In genomic region chr3:57952208-57952631, GRCh38 we compare ENCODE assay signal across 8 cellular contexts. TPM values are rescaled to one million over a fixed set of nuclear protein-coding genes. Genes with fewer than 3 reads are reported as not detected.
DNase-seq lines count a peak whose midpoint lies in the region; ATAC-seq and TF ChIP-seq lines count a peak whose summit lies in the region.

No MANE protein-coding gene starts in this region.

- peak; percentile 78 for ATAC-seq in Right ventricle myocardium superior (ENCODE audit: poor library complexity)
- no peak for ATAC-seq in HG02571 (IDR thresholded peaks at IDR 0.05; ENCODE audit: unreplicated experiment)
- no peak for ATAC-seq in HG02973 (IDR thresholded peaks at IDR 0.05; ENCODE audit: unreplicated experiment)

- H3K27ac ChIP-seq in SK-N-SH (ENCODE audit: low read depth in 2 of 2, low read length in 1 of 2) (peak overlapping the region; percentile 73 to 95), trophoblast cell (ENCODE audit: low read depth, low read length) (peak overlapping the region; percentile 96)

- no peak overlapping the region for H3K4me3 Mint-ChIP-seq in Caco-2 (ENCODE audit: unreplicated experiment)

- H3K9ac ChIP-seq in SK-N-SH (peak overlapping the region; percentile 60; the same call in 1 of the 2 replicates), trophoblast cell (ENCODE audit: low read length) (no peak overlapping the region)

- no peaks in the 10 kb centered on the region for H3K9me2 ChIP-seq in SK-N-SH

- H3K14ac ChIP-seq in trophoblast cell (ENCODE audit: low read length) = peak overlapping the region; percentile 81

- H3K79me2 ChIP-seq in SK-N-SH (ENCODE audit: insufficient read depth) (no peaks in the 10 kb centered on the region), trophoblast cell (ENCODE audit: control insufficient read depth, insufficient read depth, low read length, poor library complexity) (peaks cover 8% of the 10 kb centered on the region)

- peak overlapping the region; percentile 80 for H3K4ac ChIP-seq in trophoblast cell (ENCODE audit: low read depth, low read length)

- H3K4me3 ChIP-seq in Caco-2 (ENCODE audit: low read depth, low read length) = no peak overlapping the region
- H3K4me3 ChIP-seq in SK-N-SH (ENCODE audit: low read depth in 2 of 2, low read length in 1 of 2) = no peak overlapping the region
- no peak overlapping the region for H3K4me3 ChIP-seq in trophoblast cell (ENCODE audit: low read depth, low read length)

- H3K18ac ChIP-seq in trophoblast cell (ENCODE audit: low read length) = no peak overlapping the region

- no peaks in the 10 kb centered on the region for H4K20me1 ChIP-seq in SK-N-SH (ENCODE audit: insufficient read depth)

- CTCF ChIA-PET in Caco-2 (lab: Charles Lee) (interaction anchor here (1.4 kb wide), 1 partner anchor 10 kb away, joined by 4 read pairs; no protein-coding TSS in a partner anchor), SK-N-SH (lab: Yijun Ruan, JAX) (interaction anchor here (1.6 kb wide), 1 partner anchor 16 kb away, joined by 5 read pairs; no protein-coding TSS in a partner anchor)

- H3K23ac ChIP-seq in trophoblast cell (ENCODE audit: low read length) = no peak overlapping the region

- H3K79me1 ChIP-seq in trophoblast cell (ENCODE audit: low read length) = peaks cover 51% of the 10 kb centered on the region

- H4K8ac ChIP-seq in trophoblast cell (ENCODE audit: low read depth, low read length) = peak overlapping the region; percentile 69

- no peak overlapping the region for H4K12ac ChIP-seq in trophoblast cell (ENCODE audit: low read depth, low read length)

- H2BK120ac ChIP-seq in trophoblast cell (ENCODE audit: insufficient read depth, low read length, poor library complexity) = peak overlapping the region; percentile 95

- TF ChIP-seq CTCF in Caco-2 (IDR thresholded peaks at IDR 0.05; ENCODE audit: insufficient read depth in 1 of 2, low read depth in 1 of 2, low read length in 1 of 2, severe bottlenecking in 1 of 2, unreplicated experiment in 1 of 2) (no peak), SK-N-SH (IDR thresholded peaks at IDR 0.05) (no peak)

- H3K4me1 ChIP-seq in Caco-2 = peaks cover 27% of the 10 kb centered on the region
- H3K4me1 ChIP-seq in SK-N-SH (ENCODE audit: control insufficient read depth in 1 of 2, insufficient read depth in 2 of 2, low read depth in 1 of 2, low read length in 1 of 2) = peaks cover 13 to 26% of the 10 kb centered on the region in 2 experiments; a peak in 3 of 4 replicates
- peaks cover 38 to 44% of the 10 kb centered on the region in 2 experiments for H3K4me1 ChIP-seq in trophoblast cell (ENCODE audit: control insufficient read depth in 1 of 2, insufficient read depth in 2 of 2, low read length in 2 of 2)

- intact Hi-C loops in Caco-2 (cut with micrococcal nuclease; ENCODE audit: unreplicated experiment) (no loop called here), Right ventricle myocardium superior (cut with DNase I) (no loop called here)

- peak overlapping the region; percentile 84 for H2AK5ac ChIP-seq in trophoblast cell (ENCODE audit: low read length)

- H2BK5ac ChIP-seq in trophoblast cell (ENCODE audit: low read depth, low read length, poor library complexity) = peak overlapping the region; percentile 92

- no peak for TF ChIP-seq RAD21 in SK-N-SH (IDR thresholded peaks at IDR 0.05; ENCODE audit: low read length)

- POLR2A ChIA-PET in Caco-2 (lab: Charles Lee) (interaction anchor here (0.8 kb wide), 1 partner anchor 40 kb away, joined by 3 read pairs; no protein-coding TSS in a partner anchor), SK-N-SH (lab: Yijun Ruan, JAX) (no interaction called here)

- H3K27ac Mint-ChIP-seq in Caco-2 (ENCODE audit: unreplicated experiment) = peak overlapping the region; percentile 61

- H3K9me3 ChIP-seq in Caco-2 (no peaks in the 10 kb centered on the region), SK-N-SH (no peaks in the 10 kb centered on the region), trophoblast cell (ENCODE audit: insufficient read depth, low read depth, low read length) (no peaks in the 10 kb centered on the region)

- no peaks in the 10 kb centered on the region for H3K27me3 Mint-ChIP-seq in Caco-2 (ENCODE audit: insufficient read depth, unreplicated experiment)

- H2AFZ ChIP-seq in SK-N-SH (ENCODE audit: low read depth) (peak overlapping the region; percentile 63), trophoblast cell (ENCODE audit: insufficient read depth, low read length, poor library complexity) (no peak overlapping the region)

- H3K36me3 Mint-ChIP-seq in Caco-2 (ENCODE audit: insufficient read depth, unreplicated experiment) = peaks cover 24% of the 10 kb centered on the region

- no peaks in the 10 kb centered on the region for H3K9me3 Mint-ChIP-seq in Caco-2 (ENCODE audit: unreplicated experiment)

- WGBS in SK-N-SH (ENCODE audit: low lambda C conversion rate) = 59% methylated on average over 4 of the region's 4 CpGs
- WGBS in trophoblast cell (ENCODE audit: extremely low coverage, insufficient coverage, insufficient read length) = no CpG with 5 or more reads among the region's 4 CpGs

- no TSS peak for BruUV-seq in Caco-2 (replicated peaks; lab: Mats Ljungman, UMichigan)

- H3F3A ChIP-seq in SK-N-SH (replicated peaks; ENCODE audit: insufficient read depth) = peaks cover 28% of the 10 kb centered on the region

- H3K4me2 ChIP-seq in SK-N-SH = peak overlapping the region; percentile 73
- H3K4me2 ChIP-seq in trophoblast cell (ENCODE audit: low read length) = no peak overlapping the region

- peak overlapping the region; percentile 97 for H4K91ac ChIP-seq in trophoblast cell (ENCODE audit: low read depth, low read length)

- H3K4me1 Mint-ChIP-seq in Caco-2 (ENCODE audit: low read depth, unreplicated experiment) = peaks cover 29% of the 10 kb centered on the region

- H2BK12ac ChIP-seq in trophoblast cell (ENCODE audit: low read length) = peak overlapping the region; percentile 96

- H3K27me3 ChIP-seq in Caco-2 (replicated peaks; ENCODE audit: control insufficient read depth, insufficient read depth, low read length) (no peaks in the 10 kb centered on the region), SK-N-SH (ENCODE audit: insufficient read depth) (no peaks in the 10 kb centered on the region), trophoblast cell (ENCODE audit: insufficient read depth, low read length) (no peaks in the 10 kb centered on the region)

- no peak for TF ChIP-seq EP300 in SK-N-SH (IDR thresholded peaks at IDR 0.05; ENCODE audit: borderline replicate concordance in 1 of 2, low read depth in 1 of 2, low read length in 1 of 2)

- H3K36me3 ChIP-seq in Caco-2 (ENCODE audit: control insufficient read depth, insufficient read depth, low read length) (no peaks in the 10 kb centered on the region), SK-N-SH (replicated peaks in 1 of 2; ENCODE audit: control insufficient read depth in 1 of 2, insufficient read depth in 2 of 2, low read length in 1 of 2) (no peaks in the 10 kb centered on the region), trophoblast cell (ENCODE audit: control insufficient read depth in 1 of 2, insufficient read depth in 2 of 2, low read length in 2 of 2) (no peaks in the 10 kb centered on the region)

- DNase-seq in Caco-2 (peak; percentile 60 to 86), SK-N-SH (peak; percentile 34), Right ventricle myocardium superior (peak; percentile 73), trophoblast cell (peak; percentile 85 to 86), activated T-cell treated with anti-CD3 and anti-CD28 coated beads for 4 hours (no peak), DMS153 treated with DMSO at 0.1 percent for 48 hours (lab: John Stamatoyannopoulos, UW; ENCODE audit: unreplicated experiment) (no peak)

TF ChIP-seq in SK-N-SH, 30 proteins besides CTCF, POLR2A, EP300 and RAD21:
- 0 out of 2 replicates have a peak, but pooled peaks have one; percentile 34 for TF ChIP-seq YY1 (IDR thresholded peaks at IDR 0.05; ENCODE audit: low read depth)
- peak; percentile 39 for TF ChIP-seq USF2 (IDR thresholded peaks at IDR 0.05; ENCODE audit: borderline replicate concordance, low read depth, low read length)
- peak; percentile 90 for TF ChIP-seq USF1 (IDR thresholded peaks at IDR 0.05; ENCODE audit: borderline replicate concordance, low read depth)
- TF ChIP-seq MXI1 (IDR thresholded peaks at IDR 0.05; ENCODE audit: low read depth, low read length) = no peak
- TF ChIP-seq GATA2 (CRISPR knock-in tag; IDR thresholded peaks at IDR 0.05) = no peak
- TF ChIP-seq SMC3 (IDR thresholded peaks at IDR 0.05; ENCODE audit: low read depth, low read length) = no peak
- TF ChIP-seq POLR2AphosphoS5 (IDR thresholded peaks at IDR 0.05; ENCODE audit: low read depth, low read length) = peak; percentile 69
- no peak for TF ChIP-seq FOXM1 (IDR thresholded peaks at IDR 0.05; ENCODE audit: low read depth)
- TF ChIP-seq TAF1 (IDR thresholded peaks at IDR 0.05; ENCODE audit: borderline replicate concordance, low read depth, low read length) = 0 out of 2 replicates have a peak, but pooled peaks have one; percentile 41
TF ChIP-seq in SK-N-SH: peak in this region for 5.

RNA-seq across cellular contexts. Expression of gene FLNB, which starts 56.0 kb away (rescaled TPM):
- total RNA-seq in Caco-2 (2022) = 315 and 331 TPM in 2 replicates
- 115 and 127 TPM in 2 replicates for polyA plus RNA-seq in SK-N-SH (2012; rRNA removed)
- polyA plus RNA-seq in SK-N-SH (2012; cell fraction: cytosol; rRNA removed) = 44.1 and 52.4 TPM in 2 replicates
- 397 and 536 TPM in 2 replicates for polyA plus RNA-seq in SK-N-SH (2012; cell fraction: nucleus; rRNA removed)
- total RNA-seq in Right ventricle myocardium superior = 30.0 TPM
- polyA plus RNA-seq in trophoblast cell (2013) = 139 and 141 TPM in 2 replicates

Comparison
In these comparisons a context has a peak if more than half of its experiments do, and no peak if none do; other contexts are left out.
1. DNase-seq: peak in Caco-2 (2 of 2), SK-N-SH (single experiment), Right ventricle myocardium superior (single experiment) and trophoblast cell (2 of 2); none in activated T-cell treated with anti-CD3 and anti-CD28 coated beads for 4 hours (single experiment) and DMS153 treated with DMSO at 0.1 percent for 48 hours (single experiment).
2. RNA of gene FLNB, which starts 56.0 kb away (total RNA-seq): 315 to 331 TPM in Caco-2; 30.0 TPM in Right ventricle myocardium superior (single experiment); every median in the first group is over 10 times any median in the second.